10 cellular contexts compared by ENCODE assay signal in the genomic region with DNA sequence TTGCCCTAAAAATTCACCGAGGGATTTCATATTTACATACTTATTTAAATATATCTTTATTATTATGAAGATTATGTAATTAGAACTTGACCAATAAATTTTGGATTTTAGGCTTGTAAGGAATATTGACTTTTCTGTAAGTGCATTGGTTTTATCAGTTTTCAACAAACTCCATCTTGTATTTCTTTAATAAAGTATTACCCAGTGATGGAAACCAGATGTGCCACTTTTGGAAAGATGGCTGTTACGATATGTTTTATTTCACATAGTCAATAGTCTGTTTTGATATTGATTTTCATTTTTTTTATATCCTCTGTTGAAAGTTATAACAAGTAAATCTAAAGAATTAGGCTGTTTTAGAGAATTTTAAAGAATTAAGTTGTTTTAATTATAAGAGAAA. TPM values are rescaled to one million over a fixed set of nuclear protein-coding genes. Genes with fewer than 3 reads are reported as not detected.
A peak's percentile ranks its signal among the peaks of the same experiment; 100 is the strongest.
DNase-seq lines count a peak whose midpoint lies in the region; ATAC-seq and TF ChIP-seq lines count a peak whose summit lies in the region.
"Had no signal": no experiment of that assay in that cellular context is flagged by ENCODE, and none has a peak within 500 bp of the region (broad histone marks: within the 10 kb centered on the region; RNA-seq: fewer than 3 reads in every experiment).

No MANE protein-coding gene starts in this region.

- H3K27me3 ChIP-seq in DND-41 (ENCODE audit: insufficient read depth, low read length, poor library complexity) (no peaks in the 10 kb centered on the region), ovary (no peaks in the 10 kb centered on the region)

- H3K4me3 ChIP-seq in DND-41 (ENCODE audit: low read depth in 1 of 2, low read length in 2 of 2) (peak overlapping the region in 1 of 2 experiments; percentile 98; a peak in 1 of 4 replicates), NB4 (ENCODE audit: low read depth, low read length) (peak overlapping the region; percentile 99), ovary (peak overlapping the region; percentile 87)

- peaks cover 4% of the 10 kb centered on the region; the same call in 1 of the 2 replicates for H4K20me1 ChIP-seq in DND-41 (ENCODE audit: insufficient read depth, low read length)

- TF ChIP-seq CTCF in DND-41 (IDR thresholded peaks at IDR 0.05; ENCODE audit: borderline replicate concordance, extremely low read depth, low read length, poor library complexity, severe bottlenecking) (no peak), NB4 (IDR thresholded peaks at IDR 0.05; ENCODE audit: low read depth, low read length) (no peak), chondrocyte (IDR thresholded peaks at IDR 0.05) (no peak), ovary (IDR thresholded peaks at IDR 0.05) (no peak)

- H3K27ac ChIP-seq in DND-41 (ENCODE audit: low read length), result no peak overlapping the region
- no peak overlapping the region for H3K27ac ChIP-seq in ovary

- H3K36me3 Mint-ChIP-seq in chondrocyte (ENCODE audit: low read depth), result no peaks in the 10 kb centered on the region

- H3K9ac ChIP-seq in DND-41 (ENCODE audit: low read depth, low read length), result peak overlapping the region; percentile 96

- H3K4me1 ChIP-seq in DND-41 (ENCODE audit: insufficient read depth, low read length) (peaks cover 38% of the 10 kb centered on the region), ovary (ENCODE audit: insufficient read depth) (peaks cover 6% of the 10 kb centered on the region)

- intact Hi-C loops in ovary (cut with DNase I), result no loop called here

- no peak for TF ChIP-seq POLR2A in NB4 (IDR thresholded peaks at IDR 0.05; ENCODE audit: extremely low read depth, insufficient read length)
- no peak for TF ChIP-seq POLR2A in ovary (IDR thresholded peaks at IDR 0.05)

- H3K4me2 ChIP-seq in DND-41 (ENCODE audit: insufficient read depth, low read length), result peak overlapping the region; percentile 74

- H3K36me3 ChIP-seq in DND-41 (ENCODE audit: insufficient read depth, low read length) (peaks cover 19% of the 10 kb centered on the region), ovary (no peaks in the 10 kb centered on the region)

- TF ChIP-seq EP300 in ovary (IDR thresholded peaks at IDR 0.05), result no peak

- WGBS in ovary, 3 donors, result 32 to 56% (median 43%) methylated on average over 2 of the region's 2 CpGs

- H3K4me3 Mint-ChIP-seq in chondrocyte (ENCODE audit: unreplicated experiment), result peak overlapping the region; percentile 96

- no peak overlapping the region for H3K27ac Mint-ChIP-seq in chondrocyte (ENCODE audit: unreplicated experiment)

- peaks cover 5% of the 10 kb centered on the region for H3K9me3 Mint-ChIP-seq in chondrocyte (ENCODE audit: low read depth)

- no peak overlapping the region for H2AFZ ChIP-seq in DND-41 (ENCODE audit: low read depth, low read length)

- H3K9me3 ChIP-seq in DND-41 (ENCODE audit: insufficient read depth, low read length, severe bottlenecking) (no peaks in the 10 kb centered on the region), ovary (no peaks in the 10 kb centered on the region)

- ATAC-seq in DND-41 (ENCODE audit: insufficient read depth, low read depth), result no peak
- ATAC-seq in GM21381 (IDR thresholded peaks at IDR 0.05; ENCODE audit: unreplicated experiment), result no peak
- ATAC-seq: stimulated activated naive B cell treated with anti-CD40 and anti-IgM and Interleukin-4, amounts not matched to agents 10 μg/mL and 1 μg/mL and 100 μg/mL, for 72 hours had no signal

- DNase-seq in DND-41 (no peak), NB4 (ENCODE audit: low read depth) (no peak), chondrocyte (ENCODE audit: low spot score) (no peak), ovary (no peak), NCI-H1105 treated with DMSO at 0.1 percent for 48 hours (lab: John Stamatoyannopoulos, UW) (no peak), NCI-H2081 (lab: John Stamatoyannopoulos, UW) (no peak), OCI-M2 (lab: John Stamatoyannopoulos, UW; ENCODE audit: unreplicated experiment) (no peak)
- DNase-seq: NCI-H187 treated with DMSO at 0.1 percent for 48 hours; stimulated activated naive B cell treated with anti-CD40 and anti-IgM and Interleukin-4, amounts not matched to agents 10 μg/mL and 1 μg/mL and 100 μg/mL, for 72 hours had no signal

- peaks cover 76% of the 10 kb centered on the region for H3K79me2 ChIP-seq in DND-41 (ENCODE audit: insufficient read depth, low read length)

- H3K27me3 Mint-ChIP-seq in chondrocyte (ENCODE audit: low read depth), result no peaks in the 10 kb centered on the region
- H3K27me3 Mint-ChIP-seq: stimulated activated naive B cell treated with anti-CD40 and anti-IgM and Interleukin-4, amounts not matched to agents 10 μg/mL and 1 μg/mL and 100 μg/mL, for 72 hours had no signal

- peaks cover 28% of the 10 kb centered on the region for H3K4me1 Mint-ChIP-seq in chondrocyte (ENCODE audit: low read depth)

RNA-seq across cellular contexts. Expression of gene MON2, which starts 1.8 kb away (rescaled TPM):
- total RNA-seq in chondrocyte (42.6 to 73.8 TPM (median 47.2 TPM) in 3 replicates), ovary (10 to 100 TPM; 51.0 to 84.4 (median 58.0) TPM)
- polyA plus RNA-seq in ovary, result 10 to 100 TPM; 13.1 to 31.5 TPM
